ENCODE assay signal across 24 cellular contexts in genomic region chr6:67331304-67331703, GRCh38.
"Had no signal": no experiment of that assay in that cellular context is flagged by ENCODE, and none has a peak within 500 bp of the region (broad histone marks: within the 10 kb centered on the region; RNA-seq: fewer than 3 reads in every experiment).

No MANE protein-coding gene starts in this region.

- H3K4me3 Mint-ChIP-seq: memory B cell; mesothelial cell of epicardium; naive B cell; nephron; stimulated activated memory B cell treated with anti-CD40 and anti-IgM and Interleukin-4, amounts not matched to agents 10 μg/mL and 1 μg/mL and 100 μg/mL, for 72 hours; stimulated activated naive CD8-positive, alpha-beta T cell treated with anti-CD3 and anti-CD28 coated beads, Interleukin-15, Interleukin-2, amounts not matched to agents 100 ng/mL and 50 ng/mL, for 24 hours had no signal

- H3K27me3 Mint-ChIP-seq: memory B cell; naive B cell; stimulated activated memory B cell treated with anti-CD40 and anti-IgM and Interleukin-4, amounts not matched to agents 10 μg/mL and 1 μg/mL and 100 μg/mL, for 72 hours; stimulated activated naive CD8-positive, alpha-beta T cell treated with anti-CD3 and anti-CD28 coated beads, Interleukin-15, Interleukin-2, amounts not matched to agents 100 ng/mL and 50 ng/mL, for 24 hours had no signal

- H3K4me3 ChIP-seq: gastroesophageal sphincter, left lung, lower lobe of right lung, pancreas, prostate gland, right lobe of liver, spleen, testis, tibial nerve had no signal

- H3K4me1 Mint-ChIP-seq: memory B cell; mesothelial cell of epicardium; naive B cell; nephron; stimulated activated memory B cell treated with anti-CD40 and anti-IgM and Interleukin-4, amounts not matched to agents 10 μg/mL and 1 μg/mL and 100 μg/mL, for 72 hours had no signal

- H3K36me3 Mint-ChIP-seq: memory B cell; mesothelial cell of epicardium; naive B cell; stimulated activated memory B cell treated with anti-CD40 and anti-IgM and Interleukin-4, amounts not matched to agents 10 μg/mL and 1 μg/mL and 100 μg/mL, for 72 hours had no signal

- DNase-seq: effector memory CD4-positive, alpha-beta T cell; foreskin fibroblast; glutamatergic neuron; left lung; lower lobe of right lung; naive B cell; occipital lobe; pancreas; retina; right lobe of liver; spleen; stimulated activated CD4-positive, alpha-beta T cell treated with anti-CD3 and anti-CD28 coated beads, Interleukin-15, amount 100 ng/mL, for 24 hours; stimulated activated CD4-positive, alpha-beta T cell treated with anti-CD3 and anti-CD28 coated beads, Interleukin-1b, Interleukin-23, amount 100 ng/mL, for 48 hours; stimulated activated CD4-positive, alpha-beta T cell treated with anti-CD3 and anti-CD28 coated beads, Interleukin-4, amount 100 ng/mL, for 24 hours; testis had no signal

- ATAC-seq: esophagus mucosa; gastroesophageal sphincter; left lung; lower lobe of right lung; pancreas; right lobe of liver; stimulated activated memory B cell treated with anti-CD40 and anti-IgM and Interleukin-4, amounts not matched to agents 10 μg/mL and 1 μg/mL and 100 μg/mL, for 72 hours had no signal

- H3K9me3 Mint-ChIP-seq: nephron; stimulated activated memory B cell treated with anti-CD40 and anti-IgM and Interleukin-4, amounts not matched to agents 10 μg/mL and 1 μg/mL and 100 μg/mL, for 72 hours; stimulated activated naive CD8-positive, alpha-beta T cell treated with anti-CD3 and anti-CD28 coated beads, Interleukin-15, Interleukin-2, amounts not matched to agents 100 ng/mL and 50 ng/mL, for 24 hours had no signal
